8 cellular contexts compared by ENCODE assay signal in the genomic region with DNA sequence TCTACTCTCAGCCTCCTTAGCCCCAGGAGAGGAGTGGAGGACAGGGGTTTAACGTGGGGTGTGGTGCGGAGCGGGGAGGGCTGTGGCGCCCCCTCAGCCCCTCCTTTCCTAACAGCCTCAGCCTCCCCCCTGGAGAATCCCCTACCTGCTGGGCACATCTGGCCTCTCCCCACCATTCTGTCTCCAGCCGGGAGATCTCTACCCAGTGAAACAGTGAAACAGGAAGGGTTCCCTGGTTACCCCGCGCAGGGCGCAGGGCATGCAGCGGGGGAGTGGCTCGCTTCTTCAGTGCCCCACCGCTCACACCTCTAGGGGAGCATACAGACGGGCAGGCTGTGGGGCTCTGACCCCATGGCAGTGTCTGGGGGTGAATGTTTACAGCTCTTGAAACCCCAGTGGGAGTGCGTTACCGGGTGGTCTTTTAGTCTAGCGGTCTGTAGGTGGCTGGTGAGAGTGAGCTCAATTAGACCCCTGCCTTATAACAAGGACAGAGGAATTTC. TPM values are rescaled to one million over a fixed set of nuclear protein-coding genes. Genes with fewer than 3 reads are reported as not detected.
DNase-seq lines count a peak whose midpoint lies in the region; ATAC-seq, FAIRE-seq and TF ChIP-seq lines count a peak whose summit lies in the region.

No MANE protein-coding gene starts in this region.

- H3K79me2 ChIP-seq in keratinocyte (ENCODE audit: control insufficient read depth, insufficient read depth, low read length), result peaks cover 10% of the 10 kb centered on the region

- DNase-seq in cardiac muscle cell (ENCODE audit: low read depth in 1 of 2, low spot score in 1 of 2), result no peak
- no peak for DNase-seq in right cardiac atrium
- DNase-seq in WTC11 (ENCODE audit: low spot score), result no peak
- DNase-seq in keratinocyte (ENCODE audit: low read depth, low spot score), result no peak
- no peak for DNase-seq in type B pancreatic cell (ENCODE audit: extremely low spot score, unreplicated experiment)
- DNase-seq in cortex of kidney (lab: John Stamatoyannopoulos, UW), result no peak
- DNase-seq in colonic mucosa, result no peak
- no peak for DNase-seq in NCI-H82 (lab: John Stamatoyannopoulos, UW)

- no peaks in the 10 kb centered on the region for H3K9me3 Mint-ChIP-seq in WTC11
- H3K9me3 Mint-ChIP-seq in type B pancreatic cell, result no peaks in the 10 kb centered on the region

- peak overlapping the region; percentile 81 for H3K4me2 ChIP-seq in keratinocyte (ENCODE audit: control insufficient read depth, extremely low read depth, insufficient read depth, low read depth, low read length)

- TF ChIP-seq CTCF in cardiac muscle cell (IDR thresholded peaks at IDR 0.05; ENCODE audit: low read depth, low read length) (no peak), WTC11 (IDR thresholded peaks at IDR 0.05) (no peak), keratinocyte (optimal IDR thresholded peaks at IDR 0.05 in 1 of 3, IDR thresholded peaks at IDR 0.05 in 1 of 3, conservative IDR thresholded peaks at IDR 0.05 in 1 of 3; ENCODE audit: extremely low read depth in 1 of 3, insufficient read depth in 2 of 3, low read length in 3 of 3) (no peak), type B pancreatic cell (conservative IDR thresholded peaks at IDR 0.05) (no peak), colonic mucosa (IDR thresholded peaks at IDR 0.05) (no peak)

- H3K9me3 ChIP-seq in cardiac muscle cell (ENCODE audit: low read depth) (no peaks in the 10 kb centered on the region), right cardiac atrium (ENCODE audit: control insufficient read depth, low read length) (no peaks in the 10 kb centered on the region), keratinocyte (ENCODE audit: control insufficient read depth, low read depth, low read length) (no peaks in the 10 kb centered on the region), colonic mucosa (no peaks in the 10 kb centered on the region)

- POLR2A ChIA-PET in WTC11 (lab: Charles Lee), result interaction anchor here (0.7 kb wide), 1 partner anchor 179 kb away, joined by 3 read pairs; no protein-coding TSS in a partner anchor

- dilution Hi-C loops in keratinocyte (cut with MboI; ENCODE audit: extremely low pct_ligation_motif_present, low sequenced_read_pairs), result no loop called here

- ATAC-seq in right cardiac atrium (no peak), WTC11 (0 out of 2 replicates have a peak, but pooled peaks have one; percentile 5)

- intact Hi-C loops in right cardiac atrium (cut with DNase I), result no loop called here
- intact Hi-C loops in colonic mucosa (cut with DNase I), result no loop called here

- H3K27ac ChIP-seq in cardiac muscle cell, result peak overlapping the region; percentile 73
- no peak overlapping the region for H3K27ac ChIP-seq in right cardiac atrium (ENCODE audit: low read length)
- no peak overlapping the region for H3K27ac ChIP-seq in keratinocyte (ENCODE audit: control insufficient read depth, insufficient read depth, low read length)
- H3K27ac ChIP-seq in colonic mucosa, result no peak overlapping the region

- H3K36me3 Mint-ChIP-seq in WTC11, result no peaks in the 10 kb centered on the region
- H3K36me3 Mint-ChIP-seq in type B pancreatic cell, result no peaks in the 10 kb centered on the region

- H3K36me3 ChIP-seq in cardiac muscle cell (no peaks in the 10 kb centered on the region), keratinocyte (ENCODE audit: control insufficient read depth in 2 of 2, extremely low read depth in 1 of 2, insufficient read depth in 2 of 2, low read length in 2 of 2) (peaks cover 0 to 5% of the 10 kb centered on the region in 2 experiments), colonic mucosa (no peaks in the 10 kb centered on the region)

- peaks cover 33% of the 10 kb centered on the region for H3K4me1 Mint-ChIP-seq in WTC11
- peaks cover 34% of the 10 kb centered on the region for H3K4me1 Mint-ChIP-seq in type B pancreatic cell (ENCODE audit: unreplicated experiment)

- H3K27ac Mint-ChIP-seq in WTC11 (peak overlapping the region; percentile 82), type B pancreatic cell (peak overlapping the region; percentile 89)

- no peak for FAIRE-seq in keratinocyte (lab: Jason Lieb, UNC)

- no peaks in the 10 kb centered on the region for H3K9me1 ChIP-seq in keratinocyte (ENCODE audit: control insufficient read depth, extremely low read depth, insufficient read depth, low read length)

- CTCF ChIA-PET in WTC11 (lab: Charles Lee), result interaction anchor here (0.8 to 5.2 kb wide), 10 partner anchors 10 to 112 kb away, joined by 3 to 47 read pairs (median 4); no protein-coding TSS in a partner anchor

- H3K9ac ChIP-seq in keratinocyte (ENCODE audit: control insufficient read depth, extremely low read depth, insufficient read depth, low read length) (no peak overlapping the region), colonic mucosa (ENCODE audit: low read depth in 2 of 2, low read length in 2 of 2) (no peak overlapping the region)

- H3K27me3 ChIP-seq in cardiac muscle cell (no peaks in the 10 kb centered on the region), right cardiac atrium (ENCODE audit: control insufficient read depth, insufficient read depth) (no peaks in the 10 kb centered on the region), keratinocyte (ENCODE audit: control insufficient read depth, extremely low read depth, insufficient read depth, low read length) (no peaks in the 10 kb centered on the region), colonic mucosa (no peaks in the 10 kb centered on the region)

- WGBS in right cardiac atrium, result 86% methylated on average over 15 of the region's 15 CpGs

- H3K27me3 Mint-ChIP-seq in WTC11 (ENCODE audit: low read depth), result no peaks in the 10 kb centered on the region
- H3K27me3 Mint-ChIP-seq in type B pancreatic cell, result no peaks in the 10 kb centered on the region

- H3K4me1 ChIP-seq in cardiac muscle cell (ENCODE audit: low read depth) (peaks cover 45% of the 10 kb centered on the region), right cardiac atrium (ENCODE audit: control insufficient read depth, insufficient read depth, low read length) (no peaks in the 10 kb centered on the region), keratinocyte (ENCODE audit: control insufficient read depth, extremely low read depth, insufficient read depth, low read length) (peaks cover 27% of the 10 kb centered on the region), colonic mucosa (peaks cover 12% of the 10 kb centered on the region)

- H3K4me3 Mint-ChIP-seq in WTC11 (no peak overlapping the region), type B pancreatic cell (peak overlapping the region; percentile 83)

- H2AFZ ChIP-seq in keratinocyte (ENCODE audit: control insufficient read depth, low read length), result peak overlapping the region; percentile 73

- H3K4me3 ChIP-seq in cardiac muscle cell (no peak overlapping the region), right cardiac atrium (ENCODE audit: low read length) (no peak overlapping the region), keratinocyte (ENCODE audit: control insufficient read depth in 2 of 3, extremely low read depth in 1 of 3, insufficient read depth in 2 of 3, low read depth in 1 of 3, low read length in 3 of 3) (peak overlapping the region in 1 of 3 experiments; percentile 10), colonic mucosa (no peak overlapping the region)

- no peaks in the 10 kb centered on the region for H4K20me1 ChIP-seq in keratinocyte (ENCODE audit: control insufficient read depth, extremely low read depth, insufficient read depth, low read length)

TF ChIP-seq in WTC11, 78 proteins besides CTCF, POLR2A, EP300 and RAD21 (continues in another document):
- TF ChIP-seq NFYB (CRISPR knock-in tag; conservative IDR thresholded peaks at IDR 0.05; ENCODE audit: low read depth), result no peak
- no peak for TF ChIP-seq ZBTB43 (CRISPR knock-in tag; IDR thresholded peaks at IDR 0.05)
- TF ChIP-seq MYBL2 (CRISPR knock-in tag; IDR thresholded peaks at IDR 0.05), result no peak
- no peak for TF ChIP-seq STAT6 (CRISPR knock-in tag; conservative IDR thresholded peaks at IDR 0.05; ENCODE audit: low read depth)

RNA-seq across cellular contexts. Expression of gene CCDC188, which starts 54.7 kb away (rescaled TPM):
- not detected in 2 replicates for total RNA-seq in cardiac muscle cell
- polyA plus RNA-seq in cardiac muscle cell, result not detected in 2 replicates
- total RNA-seq in right cardiac atrium, result under 1 TPM; 0.22 to 0.83 (median 0.39) TPM
- polyA plus RNA-seq in right cardiac atrium, result 0.54 TPM
- total RNA-seq in WTC11 (2021), result not detected in 3 replicates
- not detected in 3 replicates for polyA plus RNA-seq in keratinocyte
- not detected for polyA plus RNA-seq in keratinocyte (2011; ENCODE audit: low read depth)
- not detected in 2 replicates for polyA plus RNA-seq in keratinocyte (2011; cell fraction: cytosol; rRNA removed)
- polyA plus RNA-seq in keratinocyte (2011; cell fraction: nucleus; rRNA removed), result not detected in 2 replicates
- polyA plus RNA-seq in keratinocyte (2012; ENCODE audit: low replicate concordance), result not detected in 2 replicates
- polyA minus RNA-seq in keratinocyte, result not detected in 3 replicates
- not detected for polyA minus RNA-seq in keratinocyte (2011; cell fraction: cytosol; rRNA and poly(A)+ RNA removed)
- not detected in 2 replicates for polyA minus RNA-seq in keratinocyte (2011; cell fraction: nucleus; rRNA and poly(A)+ RNA removed)
- total RNA-seq in type B pancreatic cell (ENCODE audit: low replicate concordance), result 2.6 and 4.3 TPM in 2 replicates
- total RNA-seq in colonic mucosa, result under 1 TPM; 0.22 to 0.32 TPM
